Comparison of ENCODE assay signal across 1 cellular context in the genomic region with DNA sequence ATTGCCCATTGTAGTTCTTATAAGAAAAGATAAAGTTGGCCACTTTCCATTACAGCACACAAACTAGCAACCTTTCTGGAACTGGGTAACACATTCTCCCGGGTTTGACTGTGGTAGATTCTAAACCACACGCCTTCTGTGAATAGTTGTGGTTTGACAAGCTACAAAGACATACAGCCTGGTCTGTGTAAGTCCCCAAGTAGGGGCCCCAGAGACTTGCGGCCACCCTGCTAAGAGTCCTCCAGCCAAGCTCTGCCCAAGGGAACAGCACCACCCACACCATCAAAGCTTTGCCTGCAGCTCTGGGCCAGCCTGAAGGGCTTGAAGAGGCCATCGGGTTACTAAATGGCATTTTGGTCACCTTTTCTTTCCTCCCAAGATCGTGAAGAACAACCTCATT.
TF ChIP-seq lines count a peak whose summit lies in the region.

No MANE protein-coding gene starts in this region.

TF ChIP-seq in SK-N-SH, 30 proteins besides CTCF, POLR2A, EP300 and RAD21 (continued from another document):
- TF ChIP-seq, protein P1, sequence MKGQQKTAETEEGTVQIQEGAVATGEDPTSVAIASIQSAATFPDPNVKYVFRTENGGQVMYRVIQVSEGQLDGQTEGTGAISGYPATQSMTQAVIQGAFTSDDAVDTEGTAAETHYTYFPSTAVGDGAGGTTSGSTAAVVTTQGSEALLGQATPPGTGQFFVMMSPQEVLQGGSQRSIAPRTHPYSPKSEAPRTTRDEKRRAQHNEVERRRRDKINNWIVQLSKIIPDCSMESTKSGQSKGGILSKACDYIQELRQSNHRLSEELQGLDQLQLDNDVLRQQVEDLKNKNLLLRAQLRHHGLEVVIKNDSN (IDR thresholded peaks at IDR 0.05; ENCODE audit: borderline replicate concordance, low read depth): no peak
- TF ChIP-seq NRF1 (IDR thresholded peaks at IDR 0.05; ENCODE audit: low read depth, low read length) (no peak), TCF12 (IDR thresholded peaks at IDR 0.05) (no peak)
- TF ChIP-seq, protein P2, sequence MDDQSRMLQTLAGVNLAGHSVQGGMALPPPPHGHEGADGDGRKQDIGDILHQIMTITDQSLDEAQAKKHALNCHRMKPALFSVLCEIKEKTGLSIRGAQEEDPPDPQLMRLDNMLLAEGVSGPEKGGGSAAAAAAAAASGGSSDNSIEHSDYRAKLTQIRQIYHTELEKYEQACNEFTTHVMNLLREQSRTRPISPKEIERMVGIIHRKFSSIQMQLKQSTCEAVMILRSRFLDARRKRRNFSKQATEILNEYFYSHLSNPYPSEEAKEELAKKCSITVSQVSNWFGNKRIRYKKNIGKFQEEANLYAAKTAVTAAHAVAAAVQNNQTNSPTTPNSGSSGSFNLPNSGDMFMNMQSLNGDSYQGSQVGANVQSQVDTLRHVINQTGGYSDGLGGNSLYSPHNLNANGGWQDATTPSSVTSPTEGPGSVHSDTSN (IDR thresholded peaks at IDR 0.05): no peak
